Comparison of ENCODE assay signal across 1 cellular context in genomic region chr17:44901323-44901965, GRCh38.
TF ChIP-seq lines count a peak whose summit lies in the region.

No MANE protein-coding gene starts in this region.

TF ChIP-seq in HEK293, 187 proteins besides CTCF, POLR2A, EP300 and RAD21 (continued from another document):
- TF ChIP-seq ZNF843 (tag by site-specific recombination; IDR thresholded peaks at IDR 0.05) (peak; percentile 81), WT1 (tag by site-specific recombination; IDR thresholded peaks at IDR 0.05) (peak; percentile 51; the same call in 1 of the 2 replicates), ZNF138 (tag by site-specific recombination; IDR thresholded peaks at IDR 0.05; ENCODE audit: borderline replicate concordance) (no peak), ZNF433 (tag by site-specific recombination; IDR thresholded peaks at IDR 0.05; ENCODE audit: low read depth) (no peak), ZNF10 (tag by site-specific recombination; IDR thresholded peaks at IDR 0.05) (peak; percentile 64; the same call in 1 of the 2 replicates), ZNF449 (tag by site-specific recombination; IDR thresholded peaks at IDR 0.05) (peak; percentile 85), SCRT2 (tag by site-specific recombination; IDR thresholded peaks at IDR 0.05) (peak; percentile 43; the same call in 1 of the 2 replicates), GFI1B (tag by site-specific recombination; IDR thresholded peaks at IDR 0.05) (peak; percentile 99), PRDM10 (tag by site-specific recombination; IDR thresholded peaks at IDR 0.05) (peak; percentile 15; the same call in 1 of the 2 replicates), KLF16 (tag by site-specific recombination; IDR thresholded peaks at IDR 0.05) (no peak), ZBTB26 (tag by site-specific recombination; optimal IDR thresholded peaks at IDR 0.05) (no peak), ZNF600 (tag by site-specific recombination; IDR thresholded peaks at IDR 0.05) (peak; percentile 56; the same call in 1 of the 2 replicates), ZNF513 (tag by site-specific recombination; IDR thresholded peaks at IDR 0.05) (0 out of 2 replicates have a peak, but pooled peaks have one; percentile 13), ZNF248 (tag by site-specific recombination; IDR thresholded peaks at IDR 0.05) (no peak), MZF1 (tag by site-specific recombination; IDR thresholded peaks at IDR 0.05; ENCODE audit: borderline replicate concordance) (no peak), ZNF629 (tag by site-specific recombination; IDR thresholded peaks at IDR 0.05) (peak; percentile 56), ZXDB (tag by site-specific recombination; IDR thresholded peaks at IDR 0.05) (peak; percentile 43; the same call in 1 of the 2 replicates), ZNF791 (tag by site-specific recombination; IDR thresholded peaks at IDR 0.05) (no peak), ZFP41 (tag by site-specific recombination; IDR thresholded peaks at IDR 0.05; ENCODE audit: borderline replicate concordance) (no peak), BCL11A (tag by site-specific recombination; IDR thresholded peaks at IDR 0.05; ENCODE audit: low read depth) (peak; percentile 16; the same call in 1 of the 2 replicates), PRDM6 (tag by site-specific recombination; IDR thresholded peaks at IDR 0.05) (peak; percentile 94), ZNF140 (tag by site-specific recombination; IDR thresholded peaks at IDR 0.05) (no peak), GLIS1 (tag by site-specific recombination; IDR thresholded peaks at IDR 0.05) (peak; percentile 98), INSM2 (tag by site-specific recombination; IDR thresholded peaks at IDR 0.05) (peak; percentile 65; the same call in 1 of the 2 replicates), ZBTB1 (tag by site-specific recombination; IDR thresholded peaks at IDR 0.05) (no peak), KLF17 (tag by site-specific recombination; IDR thresholded peaks at IDR 0.05) (no peak; the same call in 1 of the 2 replicates), FEZF1 (tag by site-specific recombination; IDR thresholded peaks at IDR 0.05) (peak; percentile 58), ZNF366 (tag by site-specific recombination; conservative IDR thresholded peaks at IDR 0.05) (0 out of 2 replicates have a peak, but pooled peaks have one; percentile 13), ZFHX2 (tag by site-specific recombination; conservative IDR thresholded peaks at IDR 0.05) (peak; percentile 58), SP7 (tag by site-specific recombination; IDR thresholded peaks at IDR 0.05) (peak; percentile 55), ZNF302 (tag by site-specific recombination; IDR thresholded peaks at IDR 0.05; ENCODE audit: low read depth) (no peak), OSR2 (tag by site-specific recombination; IDR thresholded peaks at IDR 0.05) (peak; percentile 77), GLIS2 (tag by site-specific recombination; IDR thresholded peaks at IDR 0.05) (no peak; the same call in 1 of the 2 replicates)
- TF ChIP-seq, protein P1, sequence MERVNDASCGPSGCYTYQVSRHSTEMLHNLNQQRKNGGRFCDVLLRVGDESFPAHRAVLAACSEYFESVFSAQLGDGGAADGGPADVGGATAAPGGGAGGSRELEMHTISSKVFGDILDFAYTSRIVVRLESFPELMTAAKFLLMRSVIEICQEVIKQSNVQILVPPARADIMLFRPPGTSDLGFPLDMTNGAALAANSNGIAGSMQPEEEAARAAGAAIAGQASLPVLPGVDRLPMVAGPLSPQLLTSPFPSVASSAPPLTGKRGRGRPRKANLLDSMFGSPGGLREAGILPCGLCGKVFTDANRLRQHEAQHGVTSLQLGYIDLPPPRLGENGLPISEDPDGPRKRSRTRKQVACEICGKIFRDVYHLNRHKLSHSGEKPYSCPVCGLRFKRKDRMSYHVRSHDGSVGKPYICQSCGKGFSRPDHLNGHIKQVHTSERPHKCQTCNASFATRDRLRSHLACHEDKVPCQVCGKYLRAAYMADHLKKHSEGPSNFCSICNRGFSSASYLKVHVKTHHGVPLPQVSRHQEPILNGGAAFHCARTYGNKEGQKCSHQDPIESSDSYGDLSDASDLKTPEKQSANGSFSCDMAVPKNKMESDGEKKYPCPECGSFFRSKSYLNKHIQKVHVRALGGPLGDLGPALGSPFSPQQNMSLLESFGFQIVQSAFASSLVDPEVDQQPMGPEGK (tag by site-specific recombination; IDR thresholded peaks at IDR 0.05): 0 out of 2 replicates have a peak, but pooled peaks have one; percentile 19
TF ChIP-seq in HEK293: peak in this region for 24.
